In genomic region chr12:130100634-130101033, GRCh38 we compare ENCODE assay signal across 37 cellular contexts.
"Had no signal": no experiment of that assay in that cellular context is flagged by ENCODE, and none has a peak within 500 bp of the region (broad histone marks: within the 10 kb centered on the region; RNA-seq: fewer than 3 reads in every experiment).

No MANE protein-coding gene starts in this region.

- H3K4me3 Mint-ChIP-seq: activated B cell treated with CpG ODN at 0.5 μM for 24 hours; activated CD4-positive, alpha-beta memory T cell treated with anti-CD3 and anti-CD28 coated beads for 36 hours; activated naive CD4-positive, alpha-beta T cell treated with anti-CD3 and anti-CD28 coated beads, Interleukin-2, amount 10 ng/mL, durations not matched to agents 7 days and 5 days; activated naive CD8-positive, alpha-beta T cell; activated naive CD8-positive, alpha-beta T cell treated with anti-CD3 and anti-CD28 coated beads, Interleukin-2, amount 50 U/mL, for 24 hours; activated T-cell treated with anti-CD3 and anti-CD28 coated beads, Interleukin-2, amount 50 U/mL, for 4 hours; activated T-helper 1 cell treated with anti-CD3 and anti-CD28 coated beads, Interleukin-12 subunit alpha, Interleukin-12 subunit beta, Interleukin-2, Interleukin-4 antibody, amounts not matched to agents 30 ng/mL and 10 ng/mL and 1 ng/mL, durations not matched to agents 14 hours and 24 hours and 36 hours; IgD-negative memory B cell; T-cell; T-helper 17 cell had no signal

- H3K36me3 Mint-ChIP-seq: activated CD4-positive, alpha-beta memory T cell treated with anti-CD3 and anti-CD28 coated beads for 36 hours; activated naive CD4-positive, alpha-beta T cell treated with anti-CD3 and anti-CD28 coated beads, Interleukin-2, amount 10 ng/mL, durations not matched to agents 7 days and 5 days; activated naive CD8-positive, alpha-beta T cell; T-cell had no signal

- H3K4me1 Mint-ChIP-seq: activated B cell treated with CpG ODN at 0.5 μM for 24 hours; activated naive CD4-positive, alpha-beta T cell treated with anti-CD3 and anti-CD28 coated beads, Interleukin-2, amount 10 ng/mL, durations not matched to agents 7 days and 5 days; activated naive CD8-positive, alpha-beta T cell treated with anti-CD3 and anti-CD28 coated beads, Interleukin-2, amount 50 U/mL, for 24 hours; T-helper 17 cell had no signal

- H3K4me3 ChIP-seq: cardiac muscle cell, MG63 had no signal

- H3K27me3 Mint-ChIP-seq: activated B cell treated with CpG ODN at 0.5 μM for 24 hours, IgD-negative memory B cell had no signal

- H3K27ac Mint-ChIP-seq: activated B cell treated with CpG ODN at 0.5 μM for 24 hours; activated CD4-positive, alpha-beta memory T cell treated with anti-CD3 and anti-CD28 coated beads for 36 hours; activated naive CD4-positive, alpha-beta T cell treated with anti-CD3 and anti-CD28 coated beads, Interleukin-2, amount 10 ng/mL, durations not matched to agents 7 days and 5 days; activated naive CD8-positive, alpha-beta T cell; activated naive CD8-positive, alpha-beta T cell treated with anti-CD3 and anti-CD28 coated beads, Interleukin-2, amount 50 U/mL, for 24 hours; activated T-helper 1 cell treated with anti-CD3 and anti-CD28 coated beads, Interleukin-12 subunit alpha, Interleukin-12 subunit beta, Interleukin-2, Interleukin-4 antibody, amounts not matched to agents 30 ng/mL and 10 ng/mL and 1 ng/mL, durations not matched to agents 14 hours and 24 hours and 36 hours; IgD-negative memory B cell; T-cell; T-helper 17 cell had no signal

- H3K9me3 Mint-ChIP-seq: activated B cell treated with CpG ODN at 0.5 μM for 24 hours; activated CD4-positive, alpha-beta memory T cell treated with anti-CD3 and anti-CD28 coated beads for 36 hours; activated naive CD4-positive, alpha-beta T cell treated with anti-CD3 and anti-CD28 coated beads, Interleukin-2, amount 10 ng/mL, durations not matched to agents 7 days and 5 days; activated T-cell treated with anti-CD3 and anti-CD28 coated beads, Interleukin-2, amount 50 U/mL, for 4 hours; activated T-helper 1 cell treated with anti-CD3 and anti-CD28 coated beads, Interleukin-12 subunit alpha, Interleukin-12 subunit beta, Interleukin-2, Interleukin-4 antibody, amounts not matched to agents 30 ng/mL and 10 ng/mL and 1 ng/mL, durations not matched to agents 14 hours and 24 hours and 36 hours; T-cell had no signal

- H3K36me3 ChIP-seq: brain microvascular endothelial cell, cardiac muscle cell, MG63 had no signal

- H3K9me3 ChIP-seq: MG63 had no signal

- H3K27me3 ChIP-seq: brain microvascular endothelial cell, cardiac muscle cell, MG63 had no signal

- H3K27ac ChIP-seq: brain microvascular endothelial cell, cardiac muscle cell, RWPE1, VCaP had no signal

- ATAC-seq: activated naive CD8-positive, alpha-beta T cell treated with anti-CD3 and anti-CD28 coated beads, Interleukin-2, amount 50 U/mL, for 24 hours; activated T-cell treated with anti-CD3 and anti-CD28 coated beads, Interleukin-2, amount 50 U/mL, for 4 hours; Panc1; Right ventricle myocardium inferior; SK-N-SH treated with all-trans-retinoic acid at 6 μM for 48 hours; T-cell; T-helper 17 cell had no signal

- DNase-seq: activated B cell treated with CpG ODN at 0.5 μM for 24 hours; activated CD4-positive, alpha-beta memory T cell treated with anti-CD3 and anti-CD28 coated beads for 36 hours; activated CD4-positive, alpha-beta T cell treated with anti-CD3 and anti-CD28 coated beads for 4 hours; activated CD4-positive, alpha-beta T cell treated with anti-CD3 and anti-CD28 coated beads, Interleukin-2, amount 50 U/mL, for 1 hour; activated CD4-positive, CD25-positive, alpha-beta regulatory T cell treated with anti-CD3 and anti-CD28 coated beads, Interleukin-2, amount 50 U/mL, for 72 hours; activated CD8-positive, alpha-beta memory T cell treated with anti-CD3 and anti-CD28 coated beads, Interleukin-2, amount 50 U/mL, for 4 hours; activated gamma-delta T cell treated with Interleukin-2 at 50 U/mL for 16 hours; activated naive CD4-positive, alpha-beta T cell treated with anti-CD3 and anti-CD28 coated beads, Interleukin-2, amount 10 ng/mL, durations not matched to agents 7 days and 5 days; activated naive CD8-positive, alpha-beta T cell treated with anti-CD3 and anti-CD28 coated beads, Interleukin-2, amount 50 U/mL, for 24 hours; activated T-cell treated with anti-CD3 and anti-CD28 coated beads for 4 hours; activated T-cell treated with anti-CD3 and anti-CD28 coated beads, Interleukin-2, amount 50 U/mL, for 4 hours; anterior cingulate cortex; brain microvascular endothelial cell; Karpas-422; KBM-7; MG63; NCI-H1048; NCI-H1105 treated with DMSO at 0.1 percent for 48 hours; NCI-H1436; NCI-H1694; NCI-H1930; NCI-H2081 treated with DMSO at 0.1 percent for 48 hours; NCI-H226; NCI-H446 treated with DMSO at 0.1 percent for 48 hours; NCI-H524 treated with DMSO at 0.1 percent for 48 hours; SIG-M5; T-cell; T-helper 17 cell had no signal
